ENCODE assay signal across 1 cellular context in the genomic region with DNA sequence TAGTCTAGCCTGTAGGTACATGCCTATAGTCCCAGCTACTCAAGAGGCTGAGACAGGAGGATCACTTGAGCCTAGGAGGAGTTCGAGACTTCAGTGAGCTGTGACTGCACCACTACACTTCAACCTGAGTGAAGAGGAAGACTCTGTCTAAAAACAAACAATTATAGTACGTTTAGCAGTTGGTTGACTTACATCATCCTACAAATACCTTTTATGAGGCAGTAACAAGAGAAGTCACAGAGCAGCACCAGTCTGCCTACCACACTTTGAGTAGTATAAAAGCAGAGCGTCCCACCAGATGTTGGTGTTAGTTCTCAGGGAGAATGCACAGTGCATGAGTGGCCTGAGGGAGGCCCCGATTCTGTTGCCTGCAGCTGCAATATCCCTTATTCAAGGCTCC.
TF ChIP-seq lines count a peak whose summit lies in the region.

No MANE protein-coding gene starts in this region.

TF ChIP-seq in GM23338, 12 proteins besides CTCF, POLR2A, EP300 and RAD21 (continued from another document):
- no peak for TF ChIP-seq POLR2AphosphoS5 (IDR thresholded peaks at IDR 0.05; ENCODE audit: low read depth)
- no peak for TF ChIP-seq EZH2 (IDR thresholded peaks at IDR 0.05; ENCODE audit: low read depth, unreplicated experiment)
